Comparison of ENCODE assay signal across 8 cellular contexts in the genomic region with DNA sequence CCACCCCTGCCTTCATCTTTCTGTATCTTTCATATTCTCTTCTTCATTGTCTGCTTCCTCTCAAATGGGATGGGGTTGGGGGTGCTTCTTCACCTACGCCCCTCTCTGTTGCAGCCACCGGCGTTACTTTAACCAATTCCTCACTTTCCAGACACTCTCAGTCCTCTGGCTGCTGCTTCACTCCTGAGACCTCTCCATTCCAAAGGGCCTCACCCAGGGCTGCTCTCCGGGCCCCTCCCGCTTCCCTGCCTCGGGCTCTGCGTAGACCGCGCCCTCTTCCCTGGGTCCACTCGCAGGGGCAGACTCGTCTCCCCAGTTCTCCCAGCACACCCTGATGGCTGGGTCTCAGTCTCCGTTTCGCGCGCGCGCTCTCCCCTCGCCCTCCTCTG. TPM values are rescaled to one million over a fixed set of nuclear protein-coding genes. Genes with fewer than 3 reads are reported as not detected.
DNase-seq lines count a peak whose midpoint lies in the region; TF ChIP-seq lines count a peak whose summit lies in the region.

No MANE protein-coding gene starts in this region.

- peak overlapping the region; percentile 83 to 99 (median 95) for H3K27ac Mint-ChIP-seq in CD8-positive, alpha-beta memory T cell
- H3K27ac Mint-ChIP-seq in endothelial cell (ENCODE audit: unreplicated experiment): peak overlapping the region; percentile 89

- peak overlapping the region; percentile 86 for H3K4me3 ChIP-seq in CD8-positive, alpha-beta memory T cell (ENCODE audit: low read length)
- H3K4me3 ChIP-seq in H7 (ENCODE audit: insufficient read depth, low read depth, low read length) (peak overlapping the region; percentile 71), mucosa of rectum (ENCODE audit: low read length in 2 of 2) (peak overlapping the region; percentile 78 to 84)

- H3K4me1 Mint-ChIP-seq in CD8-positive, alpha-beta memory T cell: peaks cover 28 to 48% (median 35%) of the 10 kb centered on the region in 3 donors
- peaks cover 14% of the 10 kb centered on the region for H3K4me1 Mint-ChIP-seq in endothelial cell (ENCODE audit: unreplicated experiment)

- H3K9ac ChIP-seq in mucosa of rectum (ENCODE audit: low read depth in 1 of 2, low read length in 2 of 2): peak overlapping the region; percentile 81 to 88

- no peaks in the 10 kb centered on the region for H3K9me3 Mint-ChIP-seq in CD8-positive, alpha-beta memory T cell
- no peaks in the 10 kb centered on the region for H3K9me3 Mint-ChIP-seq in endothelial cell (ENCODE audit: unreplicated experiment)

- TF ChIP-seq CTCF in RWPE1 (conservative IDR thresholded peaks at IDR 0.05; ENCODE audit: low read depth): no peak
- no peak for TF ChIP-seq CTCF in endothelial cell (IDR thresholded peaks at IDR 0.05; ENCODE audit: unreplicated experiment)

- POLR2A ChIA-PET in CD8-positive, alpha-beta memory T cell (lab: Charles Lee): interaction anchor here (0.6 to 0.7 kb wide), 2 partner anchors 34 to 560 kb away, joined by 3 read pairs; no protein-coding TSS in a partner anchor
- POLR2A ChIA-PET in RWPE1 (lab: Yijun Ruan, JAX; ENCODE audit: low non-redundant PET): interaction anchor here (0.6 to 1.0 kb wide), 4 partner anchors 9 to 99 kb away, joined by 3 to 4 read pairs (median 3); no protein-coding TSS in a partner anchor

- H3K27me3 ChIP-seq in CD8-positive, alpha-beta memory T cell (ENCODE audit: insufficient read depth, low read length, poor library complexity, severe bottlenecking): no peaks in the 10 kb centered on the region
- peaks cover 22% of the 10 kb centered on the region for H3K27me3 ChIP-seq in H7 (ENCODE audit: control insufficient read depth, insufficient read depth, low read length)
- no peaks in the 10 kb centered on the region for H3K27me3 ChIP-seq in mucosa of rectum (ENCODE audit: control insufficient read depth in 2 of 2, insufficient read depth in 2 of 2, low read length in 2 of 2)

- H3K36me3 Mint-ChIP-seq in CD8-positive, alpha-beta memory T cell: peaks cover 0 to 5% (median 0%) of the 10 kb centered on the region in 3 donors
- no peaks in the 10 kb centered on the region for H3K36me3 Mint-ChIP-seq in endothelial cell (ENCODE audit: low read depth, unreplicated experiment)

- H3K4me1 ChIP-seq in CD8-positive, alpha-beta memory T cell (ENCODE audit: insufficient read depth, low read length): peaks cover 16% of the 10 kb centered on the region
- peaks cover 9% of the 10 kb centered on the region in 2 donors for H3K4me1 ChIP-seq in mucosa of rectum (ENCODE audit: control insufficient read depth in 2 of 2, insufficient read depth in 2 of 2, low read length in 2 of 2)

- H3K27ac ChIP-seq in CD8-positive, alpha-beta memory T cell (ENCODE audit: low read depth, low read length): peak overlapping the region; percentile 78
- peak overlapping the region; percentile 99 for H3K27ac ChIP-seq in RWPE1
- H3K27ac ChIP-seq in mucosa of rectum (ENCODE audit: low read depth in 2 of 2, low read length in 2 of 2): peak overlapping the region; percentile 97 to 98

- CTCF ChIA-PET in CD8-positive, alpha-beta memory T cell (lab: Charles Lee): interaction anchor here (1.3 kb wide), 1 partner anchor 35 kb away, joined by 3 read pairs; no protein-coding TSS in a partner anchor
- CTCF ChIA-PET in RWPE1 (lab: Yijun Ruan, JAX): no interaction called here

- H3K36me3 ChIP-seq in CD8-positive, alpha-beta memory T cell (ENCODE audit: insufficient read depth, low read length): no peaks in the 10 kb centered on the region
- H3K36me3 ChIP-seq in H7 (replicated peaks; ENCODE audit: control insufficient read depth, insufficient read depth, low read length) (no peaks in the 10 kb centered on the region), mucosa of rectum (ENCODE audit: control insufficient read depth in 2 of 2, insufficient read depth in 2 of 2, low read length in 2 of 2) (no peaks in the 10 kb centered on the region)

- peak in 1 of 5 donors; percentile 7 for DNase-seq in CD8-positive, alpha-beta memory T cell
- DNase-seq in H7 (peak; percentile 65), RWPE1 (ENCODE audit: low spot score) (peak; percentile 69), endothelial cell (ENCODE audit: low spot score) (peak; percentile 19), NOMO-1 treated with dmso at 0.1 percent for 144 hours (lab: John Stamatoyannopoulos, UW; ENCODE audit: unreplicated experiment) (no peak), NCI-H1105 (lab: John Stamatoyannopoulos, UW) (no peak), NCI-H2081 (lab: John Stamatoyannopoulos, UW) (no peak)

- peak overlapping the region; percentile 87 to 99 (median 95) for H3K4me3 Mint-ChIP-seq in CD8-positive, alpha-beta memory T cell
- H3K4me3 Mint-ChIP-seq in endothelial cell (ENCODE audit: unreplicated experiment): peak overlapping the region; percentile 92

- H3K27me3 Mint-ChIP-seq in CD8-positive, alpha-beta memory T cell: peaks cover 0 to 1% of the 10 kb centered on the region in 2 donors
- H3K27me3 Mint-ChIP-seq in endothelial cell (ENCODE audit: unreplicated experiment): peaks cover 15% of the 10 kb centered on the region

- H3K9me3 ChIP-seq in CD8-positive, alpha-beta memory T cell (ENCODE audit: low read length): no peaks in the 10 kb centered on the region
- H3K9me3 ChIP-seq in mucosa of rectum (ENCODE audit: control insufficient read depth in 2 of 2, low read length in 2 of 2): no peaks in the 10 kb centered on the region

RNA-seq across cellular contexts. Expression of gene SERPINB8, which starts 0.9 kb away (rescaled TPM):
- 10 to 100 TPM; 16.8 to 17.9 TPM for total RNA-seq in CD8-positive, alpha-beta memory T cell
- 14.9 TPM for polyA plus RNA-seq in CD8-positive, alpha-beta memory T cell
- 0.07 and 1.6 TPM in 2 replicates for total RNA-seq in H7 (2014; rRNA removed; shearing (Covaris generic))
- 4.3 TPM for total RNA-seq in endothelial cell (ENCODE audit: unreplicated experiment)

RNA-seq across cellular contexts. Expression of gene HMSD, which starts 21.7 kb away (rescaled TPM):
- total RNA-seq in CD8-positive, alpha-beta memory T cell: 10 to 100 TPM in 1 of 2 experiments, 1 to 10 TPM in 1; 9.8 to 11.4 TPM
- polyA plus RNA-seq in CD8-positive, alpha-beta memory T cell: not detected
- total RNA-seq in H7 (2014; rRNA removed; shearing (Covaris generic)): 0.15 and 0.17 TPM in 2 replicates
- total RNA-seq in endothelial cell (ENCODE audit: unreplicated experiment): not detected

Comparison
In these comparisons a context has a peak if more than half of its experiments do, and no peak if none do; other contexts are left out.
1. DNase-seq: peak in H7 (single experiment), RWPE1 (single experiment) and endothelial cell (single experiment); none in NOMO-1 treated with dmso at 0.1 percent for 144 hours (single experiment), NCI-H1105 (single experiment) and NCI-H2081 (0 of 2).
2. Peak in every context shown above with its lines, with median percentiles within 50 percentile points of each other: H3K27ac ChIP-seq and H3K4me3 ChIP-seq.